In genomic region chr18:22560283-22560627, GRCh38 we compare ENCODE assay signal across 8 cellular contexts.
DNase-seq lines count a peak whose midpoint lies in the region; ATAC-seq, FAIRE-seq and TF ChIP-seq lines count a peak whose summit lies in the region.

No MANE protein-coding gene starts in this region.

- CTCF ChIA-PET in A549 (lab: Yijun Ruan, JAX) = interaction anchor here (0.6 to 1.0 kb wide), 2 partner anchors 78 to 432 kb away, joined by 3 read pairs; no protein-coding TSS in a partner anchor
- CTCF ChIA-PET in RWPE1 (lab: Yijun Ruan, JAX) = interaction anchor here (0.7 kb wide), 1 partner anchor 643 kb away, joined by 7 read pairs; no protein-coding TSS in a partner anchor

- no peak overlapping the region for H2BK15ac ChIP-seq in neuronal stem cell (ENCODE audit: low read length)

- DNase-seq in A549 (ENCODE audit: low read depth in 1 of 2, low spot score in 1 of 2) = no peak
- no peak for DNase-seq in RWPE1 (ENCODE audit: low spot score)
- no peak for DNase-seq in fibroblast of pulmonary artery (ENCODE audit: low read depth)
- no peak for DNase-seq in neuronal stem cell (ENCODE audit: low spot score)
- DNase-seq in kidney tubule cell (ENCODE audit: low spot score) = no peak
- DNase-seq in NCI-H1417 treated with DMSO at 0.1 percent for 48 hours (lab: John Stamatoyannopoulos, UW) = no peak
- DNase-seq in stimulated activated naive CD4-positive, alpha-beta T cell (lab: John Stamatoyannopoulos, UW) = no peak

- H3K4me3 ChIP-seq in A549 = peak overlapping the region; percentile 63
- H3K4me3 ChIP-seq in fibroblast of pulmonary artery (replicated peaks; ENCODE audit: low read depth, low read length) = peak overlapping the region; percentile 47
- peak overlapping the region in 1 of 2 donors; percentile 71 for H3K4me3 ChIP-seq in neuronal stem cell (ENCODE audit: low read length in 2 of 2)

- H2AFZ ChIP-seq in neuronal stem cell (ENCODE audit: low read length) = peak overlapping the region; percentile 95

- no peak overlapping the region for H2BK120ac ChIP-seq in neuronal stem cell (ENCODE audit: low read depth, low read length)

- no peak overlapping the region for H2AK5ac ChIP-seq in neuronal stem cell (ENCODE audit: low read depth, low read length)

- peaks cover 2 to 51% (median 23%) of the 10 kb centered on the region in 3 experiments for H3K27me3 ChIP-seq in neuronal stem cell (ENCODE audit: control insufficient read depth in 3 of 3, insufficient read depth in 3 of 3, low read depth in 1 of 3, low read length in 3 of 3)

- TF ChIP-seq CTCF in A549 (IDR thresholded peaks at IDR 0.05) = no peak
- no peak for TF ChIP-seq CTCF in RWPE1 (conservative IDR thresholded peaks at IDR 0.05; ENCODE audit: low read depth)
- TF ChIP-seq CTCF in fibroblast of pulmonary artery (IDR thresholded peaks at IDR 0.05; ENCODE audit: low read length, missing control alignments) = no peak

- no peak overlapping the region for H3K14ac ChIP-seq in neuronal stem cell (ENCODE audit: low read length)

- WGBS in A549 (ENCODE audit: missing lambda C conversion rate) = 77% methylated on average over 7 of the region's 7 CpGs
- WGBS in neuronal stem cell (ENCODE audit: extremely low coverage in 2 of 2, insufficient read length in 2 of 2, insufficient replicate concordance in 1 of 2), 2 donors = no CpG with 5 or more reads among the region's 7 CpGs

- ATAC-seq in A549 (no peak), GM19324 (IDR thresholded peaks at IDR 0.05; ENCODE audit: low FRiP score, unreplicated experiment) (no peak)

- no peak for TF ChIP-seq POLR2A in A549 (IDR thresholded peaks at IDR 0.05; ENCODE audit: low read length)

- H3K36me3 ChIP-seq in neuronal stem cell (replicated peaks in 1 of 2; ENCODE audit: control insufficient read depth in 2 of 2, insufficient read depth in 2 of 2, low read length in 2 of 2) = no peaks in the 10 kb centered on the region

- H2BK5ac ChIP-seq in neuronal stem cell (ENCODE audit: low read length) = no peak overlapping the region

- no peak for TF ChIP-seq EP300 in A549 (IDR thresholded peaks at IDR 0.05)

- H3K23ac ChIP-seq in neuronal stem cell (ENCODE audit: low read depth, low read length, poor library complexity) = no peak overlapping the region

- H3K27ac ChIP-seq in A549 (peak overlapping the region; percentile 91 to 99), RWPE1 (peak overlapping the region; percentile 72), neuronal stem cell (replicated peaks; ENCODE audit: low read length) (no peak overlapping the region)

- H4K91ac ChIP-seq in neuronal stem cell (ENCODE audit: low read depth, low read length, poor library complexity) = no peak overlapping the region

- H3K4me2 ChIP-seq in A549 = peak overlapping the region; percentile 91
- peak overlapping the region; percentile 91 for H3K4me2 ChIP-seq in neuronal stem cell (ENCODE audit: insufficient read depth, low read length, poor library complexity, severe bottlenecking)

- H3K79me1 ChIP-seq in neuronal stem cell (ENCODE audit: low read depth, low read length) = no peaks in the 10 kb centered on the region

- FAIRE-seq in A549 (lab: Jason Lieb, UNC) = no peak

- H3K9ac ChIP-seq in neuronal stem cell (ENCODE audit: low read depth, low read length, poor library complexity) = no peak overlapping the region

- H4K8ac ChIP-seq in neuronal stem cell (ENCODE audit: low read depth, low read length) = no peak overlapping the region

- H3K18ac ChIP-seq in neuronal stem cell (ENCODE audit: low read length) = no peak overlapping the region

- H2BK12ac ChIP-seq in neuronal stem cell (ENCODE audit: low read length) = no peak overlapping the region

- no peak for TF ChIP-seq RAD21 in A549 (conservative IDR thresholded peaks at IDR 0.05 in 1 of 2, IDR thresholded peaks at IDR 0.05 in 1 of 2)

- POLR2A ChIA-PET in A549 (lab: Yijun Ruan, JAX) = interaction anchor here (0.8 kb wide), 1 partner anchor 94 kb away, joined by 4 read pairs; no protein-coding TSS in a partner anchor
- POLR2A ChIA-PET in RWPE1 (lab: Yijun Ruan, JAX; ENCODE audit: low non-redundant PET) = no interaction called here

- H3K9me3 ChIP-seq in A549 (no peaks in the 10 kb centered on the region), neuronal stem cell (replicated peaks in 1 of 2; ENCODE audit: control insufficient read depth in 2 of 2, insufficient read depth in 1 of 2, low read depth in 1 of 2, low read length in 2 of 2) (no peaks in the 10 kb centered on the region)

- H3K4ac ChIP-seq in neuronal stem cell (ENCODE audit: low read length) = no peak overlapping the region

- peaks cover 36% of the 10 kb centered on the region for H3K4me1 ChIP-seq in A549
- H3K4me1 ChIP-seq in neuronal stem cell (ENCODE audit: control insufficient read depth in 2 of 2, insufficient read depth in 1 of 2, low read depth in 1 of 2, low read length in 2 of 2) = peaks cover 4 to 5% of the 10 kb centered on the region in 2 donors

TF ChIP-seq in A549, 52 proteins besides CTCF, POLR2A, EP300 and RAD21:
- no peak for TF ChIP-seq SMC3 (IDR thresholded peaks at IDR 0.05)
- no peak for TF ChIP-seq MAFK (IDR thresholded peaks at IDR 0.05; ENCODE audit: partially characterized antibody)
- TF ChIP-seq ZC3H11A (IDR thresholded peaks at IDR 0.05) = no peak
- TF ChIP-seq ATOH8 (CRISPR knock-in tag; IDR thresholded peaks at IDR 0.05; ENCODE audit: low read depth) = no peak
- TF ChIP-seq RARB (CRISPR knock-in tag; IDR thresholded peaks at IDR 0.05) = no peak
- no peak for TF ChIP-seq CHD2 (IDR thresholded peaks at IDR 0.05; ENCODE audit: low read length, partially characterized antibody)
- no peak for TF ChIP-seq SREBF2 (IDR thresholded peaks at IDR 0.05)
- TF ChIP-seq HEYL (CRISPR knock-in tag; IDR thresholded peaks at IDR 0.05) = no peak
- no peak for TF ChIP-seq KDM1A (IDR thresholded peaks at IDR 0.05; ENCODE audit: low read depth)
- no peak for TF ChIP-seq E2F6 (IDR thresholded peaks at IDR 0.05; ENCODE audit: borderline replicate concordance, low read depth)
- TF ChIP-seq HDAC2 (IDR thresholded peaks at IDR 0.05) = no peak
- no peak for TF ChIP-seq NR3C1 (IDR thresholded peaks at IDR 0.05)
- TF ChIP-seq ZSCAN20 (CRISPR knock-in tag; IDR thresholded peaks at IDR 0.05) = no peak
- no peak for TF ChIP-seq ZFP36 (IDR thresholded peaks at IDR 0.05; ENCODE audit: borderline replicate concordance, partially characterized antibody)
- TF ChIP-seq NFE2L2 (conservative IDR thresholded peaks at IDR 0.05; ENCODE audit: low read length) = no peak
- TF ChIP-seq RNF2 (IDR thresholded peaks at IDR 0.05; ENCODE audit: borderline replicate concordance, low read depth) = no peak
